Comparison of ENCODE assay signal across 7 cellular contexts in genomic region chr22:38843201-38843715, GRCh38. TPM values are rescaled to one million over a fixed set of nuclear protein-coding genes. Genes with fewer than 3 reads are reported as not detected.
DNase-seq lines count a peak whose midpoint lies in the region; ATAC-seq and TF ChIP-seq lines count a peak whose summit lies in the region.

No MANE protein-coding gene starts in this region.

- H3K27ac Mint-ChIP-seq in activated CD4-positive, alpha-beta memory T cell treated with anti-CD3 and anti-CD28 coated beads, Interleukin-2, amount 10 ng/mL, durations not matched to agents 7 days and 5 days, result no peak overlapping the region
- H3K27ac Mint-ChIP-seq in stimulated activated memory B cell treated with anti-CD40 and anti-IgM and Interleukin-4, amounts not matched to agents 10 μg/mL and 1 μg/mL and 100 μg/mL, for 72 hours, result no peak overlapping the region

- H3K36me3 ChIP-seq in mucosa of descending colon (ENCODE audit: low read depth), result no peaks in the 10 kb centered on the region

- H3K4me1 ChIP-seq in mucosa of descending colon (ENCODE audit: low read depth), result peaks cover 4% of the 10 kb centered on the region

- TF ChIP-seq CTCF in GM10248 (IDR thresholded peaks at IDR 0.05; ENCODE audit: control extremely low read depth, extremely low read depth, low read depth, missing control alignments) (peak; percentile 16), mucosa of descending colon (IDR thresholded peaks at IDR 0.05) (no peak)

- POLR2A ChIA-PET in GM10248 (lab: Yijun Ruan, JAX), result no interaction called here
- POLR2A ChIA-PET in activated CD4-positive, alpha-beta memory T cell treated with anti-CD3 and anti-CD28 coated beads, Interleukin-2, amount 10 ng/mL, durations not matched to agents 7 days and 5 days (lab: Charles Lee), result interaction anchor here (0.7 to 2.1 kb wide), 9 partner anchors 11 to 475 kb away, joined by 3 to 8 read pairs (median 3); partner anchors contain the start of genes CBX6 and SUN2

- no peak overlapping the region for H3K4me3 Mint-ChIP-seq in activated CD4-positive, alpha-beta memory T cell treated with anti-CD3 and anti-CD28 coated beads, Interleukin-2, amount 10 ng/mL, durations not matched to agents 7 days and 5 days
- no peak overlapping the region for H3K4me3 Mint-ChIP-seq in stimulated activated memory B cell treated with anti-CD40 and anti-IgM and Interleukin-4, amounts not matched to agents 10 μg/mL and 1 μg/mL and 100 μg/mL, for 72 hours

- peaks cover 53% of the 10 kb centered on the region for H3K27me3 Mint-ChIP-seq in activated CD4-positive, alpha-beta memory T cell treated with anti-CD3 and anti-CD28 coated beads, Interleukin-2, amount 10 ng/mL, durations not matched to agents 7 days and 5 days
- peaks cover 81% of the 10 kb centered on the region for H3K27me3 Mint-ChIP-seq in stimulated activated memory B cell treated with anti-CD40 and anti-IgM and Interleukin-4, amounts not matched to agents 10 μg/mL and 1 μg/mL and 100 μg/mL, for 72 hours

- H3K4me3 ChIP-seq in mucosa of descending colon, result no peak overlapping the region

- no peaks in the 10 kb centered on the region for H3K9me3 ChIP-seq in mucosa of descending colon

- CTCF ChIA-PET in GM10248 (lab: Yijun Ruan, JAX), result interaction anchor here (0.8 to 1.2 kb wide), 2 partner anchors 26 to 74 kb away, joined by 3 to 4 read pairs; no protein-coding TSS in a partner anchor
- CTCF ChIA-PET in activated CD4-positive, alpha-beta memory T cell treated with anti-CD3 and anti-CD28 coated beads, Interleukin-2, amount 10 ng/mL, durations not matched to agents 7 days and 5 days (lab: Charles Lee), result interaction anchor here (0.7 to 2.2 kb wide), 9 partner anchors 10 to 538 kb away, joined by 3 to 18 read pairs (median 4); partner anchors contain the start of gene APOBEC3D

- peak; percentile 43 for DNase-seq in GM10248 (ENCODE audit: extremely low spot score)
- peak; percentile 12 for DNase-seq in NCI-H1694 (lab: John Stamatoyannopoulos, UW)
- peak; percentile 59 for DNase-seq in activated CD4-positive, alpha-beta memory T cell treated with anti-CD3 and anti-CD28 coated beads, Interleukin-2, amount 10 ng/mL, durations not matched to agents 7 days and 5 days
- DNase-seq in epidermal melanocyte (ENCODE audit: insufficient read length, low spot score), result peak; percentile 80
- DNase-seq in mucosa of descending colon, result peak in 2 of 3 donors; percentile 16 to 49

- peaks cover 14% of the 10 kb centered on the region for H3K4me1 Mint-ChIP-seq in activated CD4-positive, alpha-beta memory T cell treated with anti-CD3 and anti-CD28 coated beads, Interleukin-2, amount 10 ng/mL, durations not matched to agents 7 days and 5 days
- peaks cover 6% of the 10 kb centered on the region for H3K4me1 Mint-ChIP-seq in stimulated activated memory B cell treated with anti-CD40 and anti-IgM and Interleukin-4, amounts not matched to agents 10 μg/mL and 1 μg/mL and 100 μg/mL, for 72 hours

- H3K9me3 Mint-ChIP-seq in activated CD4-positive, alpha-beta memory T cell treated with anti-CD3 and anti-CD28 coated beads, Interleukin-2, amount 10 ng/mL, durations not matched to agents 7 days and 5 days, result no peaks in the 10 kb centered on the region
- H3K9me3 Mint-ChIP-seq in stimulated activated memory B cell treated with anti-CD40 and anti-IgM and Interleukin-4, amounts not matched to agents 10 μg/mL and 1 μg/mL and 100 μg/mL, for 72 hours, result no peaks in the 10 kb centered on the region

- intact Hi-C loops in mucosa of descending colon (cut with DNase I, micrococcal nuclease), result no loop called here

- peak; percentile 78 for ATAC-seq in mucosa of descending colon
- peak; percentile 74 for ATAC-seq in stimulated activated memory B cell treated with anti-CD40 and anti-IgM and Interleukin-4, amounts not matched to agents 10 μg/mL and 1 μg/mL and 100 μg/mL, for 72 hours
- no peak for ATAC-seq in HG02678 (IDR thresholded peaks at IDR 0.05; ENCODE audit: unreplicated experiment)

- H3K36me3 Mint-ChIP-seq in activated CD4-positive, alpha-beta memory T cell treated with anti-CD3 and anti-CD28 coated beads, Interleukin-2, amount 10 ng/mL, durations not matched to agents 7 days and 5 days (ENCODE audit: low read depth), result no peaks in the 10 kb centered on the region
- H3K36me3 Mint-ChIP-seq in stimulated activated memory B cell treated with anti-CD40 and anti-IgM and Interleukin-4, amounts not matched to agents 10 μg/mL and 1 μg/mL and 100 μg/mL, for 72 hours, result no peaks in the 10 kb centered on the region

RNA-seq across cellular contexts. Expression of gene NPTXR, which starts 0.6 kb away (rescaled TPM):
- total RNA-seq in activated CD4-positive, alpha-beta memory T cell treated with anti-CD3 and anti-CD28 coated beads, Interleukin-2, amount 10 ng/mL, durations not matched to agents 7 days and 5 days, result 1 to 10 TPM in 1 of 2 experiments, under 1 TPM in 1; 0.91 to 1.3 TPM
- total RNA-seq in mucosa of descending colon, result 10 to 100 TPM in 1 of 3 donors, 1 to 10 TPM in 1, under 1 TPM in 1; 0.84 to 15.5 (median 1.2) TPM

RNA-seq across cellular contexts. Expression of gene CBX6, which starts 28.8 kb away (rescaled TPM):
- total RNA-seq in activated CD4-positive, alpha-beta memory T cell treated with anti-CD3 and anti-CD28 coated beads, Interleukin-2, amount 10 ng/mL, durations not matched to agents 7 days and 5 days, result 10 to 100 TPM; 76.5 TPM
- 10 to 100 TPM; 15.7 to 84.0 (median 23.6) TPM for total RNA-seq in mucosa of descending colon

RNA-seq across cellular contexts. Expression of gene DNAL4, which starts 49.3 kb away (rescaled TPM):
- 1 to 10 TPM; 8.0 to 8.4 TPM for total RNA-seq in activated CD4-positive, alpha-beta memory T cell treated with anti-CD3 and anti-CD28 coated beads, Interleukin-2, amount 10 ng/mL, durations not matched to agents 7 days and 5 days
- 10 to 100 TPM; 14.7 to 17.6 (median 16.1) TPM for total RNA-seq in mucosa of descending colon

Comparison
In these comparisons a context has a peak if more than half of its experiments do, and no peak if none do; other contexts are left out.
1. DNase-seq: peak in every context shown above with its lines; median percentile 80 in epidermal melanocyte; 59 in activated CD4-positive, alpha-beta memory T cell treated with anti-CD3 and anti-CD28 coated beads, Interleukin-2, amount 10 ng/mL, durations not matched to agents 7 days and 5 days; 43 in GM10248; 32 in mucosa of descending colon; 12 in NCI-H1694.